In the genomic region with DNA sequence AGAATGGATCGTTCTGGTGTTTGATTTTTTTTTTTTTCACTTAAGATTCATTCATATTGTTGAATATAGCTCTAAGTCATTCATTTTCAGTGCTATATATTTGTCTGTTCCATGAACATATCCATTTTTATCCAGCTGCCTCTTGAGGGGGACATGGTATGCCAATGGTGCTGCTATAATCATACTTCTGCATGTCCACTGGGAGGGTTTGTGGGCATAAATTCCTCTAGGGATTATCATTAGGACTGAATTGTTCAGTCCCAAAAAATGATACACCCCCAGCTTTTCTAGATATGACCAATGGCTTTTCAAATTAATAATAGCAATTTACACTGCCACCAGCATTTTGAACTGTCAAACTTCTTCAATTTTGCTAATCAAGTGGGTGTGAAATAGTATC, we compare ENCODE assay signal across 14 cellular contexts. TPM values are rescaled to one million over a fixed set of nuclear protein-coding genes. Genes with fewer than 3 reads are reported as not detected.
DNase-seq lines count a peak whose midpoint lies in the region; ATAC-seq and TF ChIP-seq lines count a peak whose summit lies in the region.
"Had no signal": no experiment of that assay in that cellular context is flagged by ENCODE, and none has a peak within 500 bp of the region (broad histone marks: within the 10 kb centered on the region; RNA-seq: fewer than 3 reads in every experiment).

No MANE protein-coding gene starts in this region.

- H3K36me3 ChIP-seq in adipocyte (ENCODE audit: control insufficient read depth, insufficient read depth, low read length, severe bottlenecking) (peaks cover 5% of the 10 kb centered on the region), osteoblast (ENCODE audit: insufficient read depth, low read length) (peaks cover 2% of the 10 kb centered on the region)
- H3K36me3 ChIP-seq: BLaER1, HAP-1 had no signal

- peak overlapping the region; percentile 47 for H3K9ac ChIP-seq in adipocyte (ENCODE audit: low read length)
- H3K9ac ChIP-seq: BLaER1 had no signal

- no peaks in the 10 kb centered on the region for H3K27me3 ChIP-seq in adipocyte (replicated peaks; ENCODE audit: control insufficient read depth, insufficient read depth, low read length)
- no peaks in the 10 kb centered on the region for H3K27me3 ChIP-seq in osteoblast (ENCODE audit: insufficient read depth, low read length)
- H3K27me3 ChIP-seq: BLaER1 had no signal

- no peak for TF ChIP-seq CTCF in osteoblast (IDR thresholded peaks at IDR 0.05; ENCODE audit: extremely low read depth, low read depth, low read length)

- H3K27ac ChIP-seq in osteoblast (ENCODE audit: low read depth, low read length), result peak overlapping the region; percentile 26
- H3K27ac ChIP-seq in caudate nucleus (ENCODE audit: low read depth, low read length), result no peak overlapping the region
- H3K27ac ChIP-seq: BLaER1 had no signal

- no peaks in the 10 kb centered on the region for H3K79me2 ChIP-seq in osteoblast (ENCODE audit: insufficient read depth, low read length)

- H4K20me1 ChIP-seq in osteoblast (ENCODE audit: insufficient read depth, low read length), result no peaks in the 10 kb centered on the region
- H4K20me1 ChIP-seq: BLaER1 had no signal

- no peak overlapping the region for H2AFZ ChIP-seq in osteoblast (ENCODE audit: low read length)

- H3K4me3 ChIP-seq in adipocyte (ENCODE audit: low read length) (peak overlapping the region; percentile 35), osteoblast (ENCODE audit: insufficient read depth, low read length) (no peak overlapping the region)
- H3K4me3 ChIP-seq: BLaER1, GM12878, HAP-1 had no signal

- peak; percentile 76 for DNase-seq in LHCN-M2 (ENCODE audit: low read depth)
- DNase-seq in adipocyte (ENCODE audit: low read depth), result no peak
- no peak for DNase-seq in osteoblast (ENCODE audit: insufficient read length, low spot score, missing footprints)
- no peak for DNase-seq in EL
- DNase-seq in caudate nucleus (lab: John Stamatoyannopoulos, UW), result no peak
- no peak for DNase-seq in activated naive CD4-positive, alpha-beta T cell treated with Interleukin-2 at 50 U/mL for 16 hours
- DNase-seq: AML-193; CD8-positive, alpha-beta memory T cell had no signal

- H3K9me3 ChIP-seq in adipocyte (ENCODE audit: control insufficient read depth, low read length) (no peaks in the 10 kb centered on the region), osteoblast (ENCODE audit: low read depth, low read length) (no peaks in the 10 kb centered on the region)
- H3K9me3 ChIP-seq: BLaER1, HAP-1 had no signal

- H3K4me1 ChIP-seq in adipocyte (ENCODE audit: control insufficient read depth, insufficient read depth, low read length) (peaks cover 43% of the 10 kb centered on the region), osteoblast (ENCODE audit: insufficient read depth, low read length) (peaks cover 41% of the 10 kb centered on the region)
- H3K4me1 ChIP-seq: HAP-1 had no signal

- H3K4me2 ChIP-seq in osteoblast (ENCODE audit: insufficient read depth, low read length), result peak overlapping the region; percentile 33
- H3K4me2 ChIP-seq: BLaER1 had no signal

- no peak for ATAC-seq in GM19351 (IDR thresholded peaks at IDR 0.05; ENCODE audit: unreplicated experiment)
- ATAC-seq: GM12878, HepG2 had no signal

RNA-seq across cellular contexts. Expression of a gene that starts 41.1 kb away (rescaled TPM):
- total RNA-seq in LHCN-M2 (2014; rRNA removed), result 1,409 and 1,463 TPM in 2 replicates
- 1,281 TPM for polyA plus RNA-seq in LHCN-M2 (2012)
- 291 and 337 TPM in 2 replicates for total RNA-seq in osteoblast
- total RNA-seq: G401, HepG2 had no signal
- polyA plus RNA-seq: CD8-positive, alpha-beta memory T cell had no signal
